ENCODE assay signal across 29 cellular contexts in the genomic region with DNA sequence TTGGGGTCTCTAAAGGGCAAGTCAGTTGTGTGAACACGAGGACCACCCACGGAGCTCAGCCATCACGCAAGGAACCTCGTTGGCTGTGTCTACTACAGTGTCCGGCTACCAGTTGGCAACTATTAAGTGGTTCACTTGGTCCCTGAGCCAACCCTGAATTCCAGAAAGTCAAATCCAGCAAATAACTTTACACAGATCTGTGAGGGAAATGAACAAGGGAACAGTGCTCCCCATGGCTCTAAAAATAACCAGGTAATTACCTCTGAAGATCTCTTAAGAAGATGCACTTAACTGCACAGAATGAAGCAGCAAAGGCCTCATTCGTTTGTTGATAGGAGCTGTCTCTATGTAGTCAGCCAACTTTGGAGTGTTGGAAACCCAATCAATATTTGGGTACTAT.
"Had no signal": no experiment of that assay in that cellular context is flagged by ENCODE, and none has a peak within 500 bp of the region (broad histone marks: within the 10 kb centered on the region; RNA-seq: fewer than 3 reads in every experiment).

No MANE protein-coding gene starts in this region.

- H3K9me3 ChIP-seq: adrenal gland, body of pancreas, colonic mucosa had no signal

- H3K27me3 ChIP-seq: adrenal gland, body of pancreas, cardiac muscle cell, colonic mucosa had no signal

- H3K4me1 ChIP-seq: adrenal gland, body of pancreas, colonic mucosa had no signal

- H3K4me3 ChIP-seq: adrenal gland, body of pancreas, cardiac muscle cell, colonic mucosa had no signal

- ATAC-seq: activated CD4-positive, alpha-beta T cell treated with anti-CD3 and anti-CD28 coated beads for 36 hours; activated CD8-positive, alpha-beta memory T cell treated with anti-CD3 and anti-CD28 coated beads, Interleukin-2, amount 10 ng/mL, durations not matched to agents 7 days and 5 days; activated CD8-positive, alpha-beta T cell treated with anti-CD3 and anti-CD28 coated beads, Interleukin-2, amount 10 ng/mL, durations not matched to agents 7 days and 5 days; activated naive CD8-positive, alpha-beta T cell treated with anti-CD3 and anti-CD28 coated beads, Interleukin-2, amount 50 U/mL, for 24 hours; body of pancreas; T-helper 17 cell had no signal

- DNase-seq: activated CD4-positive, alpha-beta memory T cell treated with anti-CD3 and anti-CD28 coated beads for 36 hours; activated CD4-positive, alpha-beta T cell treated with anti-CD3 and anti-CD28 coated beads for 36 hours; activated CD4-positive, alpha-beta T cell treated with anti-CD3 and anti-CD28 coated beads, Interleukin-2, amount 10 ng/mL, durations not matched to agents 24 days and 14 days; activated CD4-positive, CD25-positive, alpha-beta regulatory T cell; activated CD4-positive, CD25-positive, alpha-beta regulatory T cell treated with anti-CD3 and anti-CD28 coated beads, Interleukin-2, amount 50 U/mL, for 72 hours; activated CD8-positive, alpha-beta memory T cell treated with anti-CD3 and anti-CD28 coated beads, Interleukin-2, amount 10 ng/mL, durations not matched to agents 7 days and 5 days; activated CD8-positive, alpha-beta memory T cell treated with anti-CD3 and anti-CD28 coated beads, Interleukin-2, amount 50 U/mL, for 4 hours; activated CD8-positive, alpha-beta T cell treated with anti-CD3 and anti-CD28 coated beads, Interleukin-2, amount 10 ng/mL, durations not matched to agents 7 days and 5 days; activated effector memory CD4-positive, alpha-beta T cell treated with anti-CD3 and anti-CD28 coated beads, Interleukin-2, amount 50 U/mL, for 16 hours; activated naive CD4-positive, alpha-beta T cell treated with anti-CD3 and anti-CD28 coated beads for 36 hours; activated naive CD8-positive, alpha-beta T cell treated with anti-CD3 and anti-CD28 coated beads for 36 hours; activated naive CD8-positive, alpha-beta T cell treated with anti-CD3 and anti-CD28 coated beads, Interleukin-2, amount 50 U/mL, for 24 hours; activated T-cell treated with anti-CD3 and anti-CD28 coated beads, Interleukin-2, amount 50 U/mL, for 1 hour; activated T-cell treated with anti-CD3 and anti-CD28 coated beads, Interleukin-2, amount 50 U/mL, for 48 hours; adrenal gland; amygdala; aorta; body of pancreas; central memory CD4-positive, alpha-beta T cell; cerebellar nuclear complex; colonic mucosa; effector CD8-positive, alpha-beta T cell; foreskin fibroblast; glutamatergic neuron; T-helper 1 cell; T-helper 17 cell; T1000 had no signal

- H3K27ac ChIP-seq: adrenal gland, body of pancreas, cardiac muscle cell, colonic mucosa, epithelial cell of prostate had no signal

- H3K36me3 ChIP-seq: adrenal gland, cardiac muscle cell, colonic mucosa had no signal
